Comparison of ENCODE assay signal across 1 cellular context in genomic region chr2:240426797-240427721, GRCh38.
TF ChIP-seq lines count a peak whose summit lies in the region.

No MANE protein-coding gene starts in this region.

TF ChIP-seq in HEK293, 187 proteins besides CTCF, POLR2A, EP300 and RAD21 (continued from another document):
- TF ChIP-seq ZNF692 (tag by site-specific recombination; IDR thresholded peaks at IDR 0.05), result peak; percentile 46; the same call in 1 of the 2 replicates
- no peak for TF ChIP-seq ZFP37 (tag by site-specific recombination; IDR thresholded peaks at IDR 0.05)
- TF ChIP-seq ZNF639 (tag by site-specific recombination; IDR thresholded peaks at IDR 0.05), result no peak
- 0 out of 2 replicates have a peak, but pooled peaks have one; percentile 10 for TF ChIP-seq ZNF600 (tag by site-specific recombination; IDR thresholded peaks at IDR 0.05)
- TF ChIP-seq ZNF837 (tag by site-specific recombination; IDR thresholded peaks at IDR 0.05), result no peak
- peak; percentile 66 for TF ChIP-seq ATF2 (tag by site-specific recombination; IDR thresholded peaks at IDR 0.05; ENCODE audit: low read depth)
- TF ChIP-seq ZNF362 (tag by site-specific recombination; IDR thresholded peaks at IDR 0.05), result no peak
- TF ChIP-seq HIC1 (tag by site-specific recombination; IDR thresholded peaks at IDR 0.05), result no peak
- no peak for TF ChIP-seq ZBTB44 (tag by site-specific recombination; IDR thresholded peaks at IDR 0.05)
- TF ChIP-seq ZNF426 (tag by site-specific recombination; IDR thresholded peaks at IDR 0.05), result no peak
- TF ChIP-seq ZNF629 (tag by site-specific recombination; IDR thresholded peaks at IDR 0.05), result peak; percentile 84
